Comparison of ENCODE assay signal across 9 cellular contexts in genomic region chr3:52684184-52684583, GRCh38. TPM values are rescaled to one million over a fixed set of nuclear protein-coding genes. Genes with fewer than 3 reads are reported as not detected.
DNase-seq lines count a peak whose midpoint lies in the region; ATAC-seq and TF ChIP-seq lines count a peak whose summit lies in the region.
"Had no signal": no experiment of that assay in that cellular context is flagged by ENCODE, and none has a peak within 500 bp of the region (broad histone marks: within the 10 kb centered on the region; RNA-seq: fewer than 3 reads in every experiment).

No MANE protein-coding gene starts in this region.

- no peak overlapping the region for H4K8ac ChIP-seq in mesenchymal stem cell (ENCODE audit: low read length)

- no peak overlapping the region for H2AK5ac ChIP-seq in mesenchymal stem cell (ENCODE audit: low read length, severe bottlenecking)

- no peak overlapping the region for H3K23ac ChIP-seq in mesenchymal stem cell (ENCODE audit: low read length in 2 of 2)

- no peak overlapping the region for H3K4ac ChIP-seq in mesenchymal stem cell (ENCODE audit: low read depth in 1 of 2, low read length in 2 of 2)

- H3K27me3 ChIP-seq in cardiac muscle cell (no peaks in the 10 kb centered on the region), mesenchymal stem cell (ENCODE audit: control insufficient read depth in 1 of 2, insufficient read depth in 1 of 2, low read length in 2 of 2) (no peaks in the 10 kb centered on the region), vagina (no peaks in the 10 kb centered on the region)

- POLR2A ChIA-PET in activated naive CD8-positive, alpha-beta T cell treated with anti-CD3 and anti-CD28 coated beads, Interleukin-2, amount 10 ng/mL, durations not matched to agents 7 days and 5 days (lab: Charles Lee) = interaction anchor here (5.7 kb wide), 1 partner anchor 21 kb away, joined by 38 read pairs; the partner anchor contains the start of genes GLT8D1 and SPCS1

- no peak overlapping the region for H3K27ac Mint-ChIP-seq in activated naive CD8-positive, alpha-beta T cell treated with anti-CD3 and anti-CD28 coated beads, Interleukin-2, amount 10 ng/mL, durations not matched to agents 7 days and 5 days

- H2BK120ac ChIP-seq in mesenchymal stem cell (ENCODE audit: low read depth, low read length) = no peak overlapping the region

- H2AFZ ChIP-seq in mesenchymal stem cell (ENCODE audit: low read depth, low read length) = no peak overlapping the region

- H3K27ac ChIP-seq in cardiac muscle cell = no peak overlapping the region
- no peak overlapping the region for H3K27ac ChIP-seq in mesenchymal stem cell (ENCODE audit: low read length, poor library complexity, severe bottlenecking)
- no peak overlapping the region for H3K27ac ChIP-seq in vagina

- H3K9me3 ChIP-seq in cardiac muscle cell (ENCODE audit: low read depth) (no peaks in the 10 kb centered on the region), mesenchymal stem cell (ENCODE audit: control insufficient read depth, low read length) (no peaks in the 10 kb centered on the region), vagina (no peaks in the 10 kb centered on the region)

- peak overlapping the region; percentile 96 for H3K4me3 Mint-ChIP-seq in activated naive CD8-positive, alpha-beta T cell treated with anti-CD3 and anti-CD28 coated beads, Interleukin-2, amount 10 ng/mL, durations not matched to agents 7 days and 5 days

- H3K4me1 ChIP-seq in cardiac muscle cell (ENCODE audit: low read depth) = peaks cover 22% of the 10 kb centered on the region
- H3K4me1 ChIP-seq in mesenchymal stem cell (ENCODE audit: control insufficient read depth, insufficient read depth, low read depth, low read length) = peaks cover 8% of the 10 kb centered on the region
- H3K4me1 ChIP-seq in vagina = peaks cover 63% of the 10 kb centered on the region

- H2BK12ac ChIP-seq in mesenchymal stem cell (ENCODE audit: low read length in 2 of 2) = no peak overlapping the region

- H3K9me3 Mint-ChIP-seq in activated naive CD8-positive, alpha-beta T cell treated with anti-CD3 and anti-CD28 coated beads, Interleukin-2, amount 10 ng/mL, durations not matched to agents 7 days and 5 days = no peaks in the 10 kb centered on the region

- 93% methylated on average over 3 of the region's 5 CpGs for WGBS in mesenchymal stem cell

- no peak overlapping the region for H3K14ac ChIP-seq in mesenchymal stem cell (ENCODE audit: low read length in 2 of 2)

- H2BK5ac ChIP-seq in mesenchymal stem cell (ENCODE audit: low read depth, low read length, poor library complexity, severe bottlenecking) = no peak overlapping the region

- TF ChIP-seq CTCF in cardiac muscle cell (IDR thresholded peaks at IDR 0.05; ENCODE audit: low read depth, low read length) (no peak), vagina (IDR thresholded peaks at IDR 0.05) (no peak)

- peak overlapping the region; percentile 96 for H3K9ac ChIP-seq in mesenchymal stem cell (ENCODE audit: low read length)

- peak overlapping the region; percentile 91 for H3K4me3 ChIP-seq in cardiac muscle cell
- H3K4me3 ChIP-seq in mesenchymal stem cell (ENCODE audit: insufficient read depth in 1 of 2, low read depth in 1 of 2, low read length in 2 of 2) = peak overlapping the region in 1 of 2 experiments; percentile 96
- peak overlapping the region; percentile 88 to 93 for H3K4me3 ChIP-seq in vagina

- H3K27me3 Mint-ChIP-seq in activated naive CD8-positive, alpha-beta T cell treated with anti-CD3 and anti-CD28 coated beads, Interleukin-2, amount 10 ng/mL, durations not matched to agents 7 days and 5 days = no peaks in the 10 kb centered on the region

- ATAC-seq in Right ventricle myocardium superior (ENCODE audit: poor library complexity) (no peak), GM18861 (IDR thresholded peaks at IDR 0.05; ENCODE audit: unreplicated experiment) (no peak), HG03457 (IDR thresholded peaks at IDR 0.05; ENCODE audit: unreplicated experiment) (no peak)
- no peak for ATAC-seq in activated naive CD8-positive, alpha-beta T cell treated with anti-CD3 and anti-CD28 coated beads, Interleukin-2, amount 10 ng/mL, durations not matched to agents 7 days and 5 days (ENCODE audit: low read depth)

- H3K36me3 ChIP-seq in cardiac muscle cell = peaks cover 34% of the 10 kb centered on the region
- peaks cover 11 to 38% of the 10 kb centered on the region in 2 experiments for H3K36me3 ChIP-seq in mesenchymal stem cell (ENCODE audit: control insufficient read depth in 1 of 2, insufficient read depth in 2 of 2, low read depth in 1 of 2, low read length in 2 of 2)
- H3K36me3 ChIP-seq in vagina = peaks cover 0 to 25% of the 10 kb centered on the region in 2 donors

- no peak overlapping the region for H3K18ac ChIP-seq in mesenchymal stem cell (ENCODE audit: low read depth in 1 of 2, low read length in 2 of 2)

- no peak overlapping the region for H4K91ac ChIP-seq in mesenchymal stem cell (ENCODE audit: low read length)

- peaks cover 10% of the 10 kb centered on the region for H3K79me1 ChIP-seq in mesenchymal stem cell (replicated peaks; ENCODE audit: low read length, poor library complexity, severe bottlenecking)

- H3K36me3 Mint-ChIP-seq in activated naive CD8-positive, alpha-beta T cell treated with anti-CD3 and anti-CD28 coated beads, Interleukin-2, amount 10 ng/mL, durations not matched to agents 7 days and 5 days = peaks cover 16% of the 10 kb centered on the region

- no peak overlapping the region for H3K4me2 ChIP-seq in mesenchymal stem cell (ENCODE audit: low read length, poor library complexity, severe bottlenecking)

- peaks cover 36% of the 10 kb centered on the region for H3K4me1 Mint-ChIP-seq in activated naive CD8-positive, alpha-beta T cell treated with anti-CD3 and anti-CD28 coated beads, Interleukin-2, amount 10 ng/mL, durations not matched to agents 7 days and 5 days

- intact Hi-C loops in Right ventricle myocardium superior (cut with DNase I) (loop anchor here (10.0 kb wide), 1 partner anchor 219 kb away; no protein-coding TSS in a partner anchor), vagina (cut with DNase I) (no loop called here)

- DNase-seq in cardiac muscle cell (ENCODE audit: low read depth in 1 of 2, low spot score in 1 of 2) = no peak
- no peak for DNase-seq in Right ventricle myocardium superior
- DNase-seq in activated naive CD8-positive, alpha-beta T cell treated with anti-CD3 and anti-CD28 coated beads, Interleukin-2, amount 10 ng/mL, durations not matched to agents 7 days and 5 days = no peak
- DNase-seq in mesenchymal stem cell = no peak
- no peak for DNase-seq in vagina (ENCODE audit: extremely low spot score in 2 of 2)
- DNase-seq in NCI-H2029 (lab: John Stamatoyannopoulos, UW) = no peak
- DNase-seq: NCI-H2227 treated with DMSO at 0.1 percent for 48 hours had no signal

- no peak for TF ChIP-seq POLR2A in vagina (IDR thresholded peaks at IDR 0.05)

- H2BK15ac ChIP-seq in mesenchymal stem cell (ENCODE audit: low read depth, poor library complexity, severe bottlenecking) = no peak overlapping the region

RNA-seq across cellular contexts. Expression of gene PBRM1, which starts 1.5 kb away (rescaled TPM):
- 48.8 and 76.2 TPM in 2 replicates for total RNA-seq in cardiac muscle cell
- 64.0 and 66.4 TPM in 2 replicates for polyA plus RNA-seq in cardiac muscle cell
- 45.1 TPM for total RNA-seq in Right ventricle myocardium superior
- total RNA-seq in activated naive CD8-positive, alpha-beta T cell treated with anti-CD3 and anti-CD28 coated beads, Interleukin-2, amount 10 ng/mL, durations not matched to agents 7 days and 5 days = 10 to 100 TPM; 73.5 to 77.0 TPM
- 28.8 TPM for polyA plus RNA-seq in mesenchymal stem cell (2013, experiment 1 of 2)
- 26.4 TPM for polyA plus RNA-seq in mesenchymal stem cell (2013, experiment 2 of 2)
- total RNA-seq in vagina = 64.6 TPM

RNA-seq across cellular contexts. Expression of gene GNL3, which starts 1.6 kb away (rescaled TPM):
- total RNA-seq in cardiac muscle cell = 53.8 and 57.3 TPM in 2 replicates
- polyA plus RNA-seq in cardiac muscle cell = 83.2 and 92.2 TPM in 2 replicates
- 27.2 TPM for total RNA-seq in Right ventricle myocardium superior
- total RNA-seq in activated naive CD8-positive, alpha-beta T cell treated with anti-CD3 and anti-CD28 coated beads, Interleukin-2, amount 10 ng/mL, durations not matched to agents 7 days and 5 days = 10 to 100 TPM; 72.5 to 75.9 TPM
- 92.6 TPM for polyA plus RNA-seq in mesenchymal stem cell (2013, experiment 1 of 2)
- polyA plus RNA-seq in mesenchymal stem cell (2013, experiment 2 of 2) = 94.1 TPM
- total RNA-seq in vagina = 73.4 TPM

RNA-seq across cellular contexts. Expression of gene GLT8D1, which starts 21.4 kb away (rescaled TPM):
- total RNA-seq in cardiac muscle cell (75.4 and 85.0 TPM in 2 replicates), Right ventricle myocardium superior (29.7 TPM), vagina (29.7 TPM)
- polyA plus RNA-seq in cardiac muscle cell = 74.2 and 75.4 TPM in 2 replicates
- total RNA-seq in activated naive CD8-positive, alpha-beta T cell treated with anti-CD3 and anti-CD28 coated beads, Interleukin-2, amount 10 ng/mL, durations not matched to agents 7 days and 5 days = 10 to 100 TPM; 44.6 to 45.7 TPM
- 82.3 TPM for polyA plus RNA-seq in mesenchymal stem cell (2013, experiment 1 of 2)
- polyA plus RNA-seq in mesenchymal stem cell (2013, experiment 2 of 2) = 82.1 TPM

RNA-seq across cellular contexts. Expression of gene SPCS1, which starts 21.7 kb away (rescaled TPM):
- total RNA-seq in cardiac muscle cell (103 and 173 TPM in 2 replicates), Right ventricle myocardium superior (78.7 TPM), vagina (68.5 TPM)
- 217 and 234 TPM in 2 replicates for polyA plus RNA-seq in cardiac muscle cell
- 10 to 100 TPM; 90.1 to 90.4 TPM for total RNA-seq in activated naive CD8-positive, alpha-beta T cell treated with anti-CD3 and anti-CD28 coated beads, Interleukin-2, amount 10 ng/mL, durations not matched to agents 7 days and 5 days
- polyA plus RNA-seq in mesenchymal stem cell (2013, experiment 1 of 2) = 153 TPM
- 151 TPM for polyA plus RNA-seq in mesenchymal stem cell (2013, experiment 2 of 2)
